19 cellular contexts compared by ENCODE assay signal in genomic region chr16:1651055-1651454, GRCh38. TPM values are rescaled to one million over a fixed set of nuclear protein-coding genes. Genes with fewer than 3 reads are reported as not detected.
DNase-seq lines count a peak whose midpoint lies in the region; ATAC-seq and TF ChIP-seq lines count a peak whose summit lies in the region.
"Had no signal": no experiment of that assay in that cellular context is flagged by ENCODE, and none has a peak within 500 bp of the region (broad histone marks: within the 10 kb centered on the region; RNA-seq: fewer than 3 reads in every experiment).

No MANE protein-coding gene starts in this region.

- no peaks in the 10 kb centered on the region for H3K79me1 ChIP-seq in trophoblast cell (ENCODE audit: low read length)

- H3K4ac ChIP-seq in trophoblast cell (ENCODE audit: low read depth, low read length) = no peak overlapping the region

- H3K27ac ChIP-seq in trophoblast cell (ENCODE audit: low read depth, low read length) = no peak overlapping the region
- H3K27ac ChIP-seq: cardiac muscle cell, SJCRH30, vagina had no signal

- H3K4me1 Mint-ChIP-seq in stimulated activated naive CD8-positive, alpha-beta T cell treated with anti-CD3 and anti-CD28 coated beads, Interleukin-15, Interleukin-2, amounts not matched to agents 100 ng/mL and 50 ng/mL, for 24 hours (ENCODE audit: low read depth) = peaks cover 18% of the 10 kb centered on the region
- H3K4me1 Mint-ChIP-seq in stimulated activated naive CD8-positive, alpha-beta T cell treated with anti-CD3 and anti-CD28 coated beads, Interleukin-15, amount 100 ng/mL, for 72 hours = peaks cover 14% of the 10 kb centered on the region
- no peaks in the 10 kb centered on the region for H3K4me1 Mint-ChIP-seq in glutamatergic neuron (ENCODE audit: low read depth, unreplicated experiment)

- peak overlapping the region; percentile 34 for H3K27ac Mint-ChIP-seq in stimulated activated naive CD8-positive, alpha-beta T cell treated with anti-CD3 and anti-CD28 coated beads, Interleukin-15, Interleukin-2, amounts not matched to agents 100 ng/mL and 50 ng/mL, for 24 hours
- H3K27ac Mint-ChIP-seq in stimulated activated naive CD8-positive, alpha-beta T cell treated with anti-CD3 and anti-CD28 coated beads, Interleukin-15, amount 100 ng/mL, for 72 hours = no peak overlapping the region
- peak overlapping the region; percentile 14 for H3K27ac Mint-ChIP-seq in glutamatergic neuron (ENCODE audit: unreplicated experiment)

- no peaks in the 10 kb centered on the region for H3K79me2 ChIP-seq in trophoblast cell (ENCODE audit: control insufficient read depth, insufficient read depth, low read length, poor library complexity)

- H4K8ac ChIP-seq in trophoblast cell (ENCODE audit: low read depth, low read length) = no peak overlapping the region

- H2BK5ac ChIP-seq in trophoblast cell (ENCODE audit: low read depth, low read length, poor library complexity) = no peak overlapping the region

- H3K36me3 Mint-ChIP-seq in stimulated activated naive CD8-positive, alpha-beta T cell treated with anti-CD3 and anti-CD28 coated beads, Interleukin-15, Interleukin-2, amounts not matched to agents 100 ng/mL and 50 ng/mL, for 24 hours (ENCODE audit: low read depth) = peaks cover 45% of the 10 kb centered on the region
- peaks cover 12% of the 10 kb centered on the region for H3K36me3 Mint-ChIP-seq in glutamatergic neuron (ENCODE audit: unreplicated experiment)

- no peak overlapping the region for H2AK5ac ChIP-seq in trophoblast cell (ENCODE audit: low read length)

- H3K18ac ChIP-seq in trophoblast cell (ENCODE audit: low read length) = no peak overlapping the region

- no peak for TF ChIP-seq CTCF in glutamatergic neuron (IDR thresholded peaks at IDR 0.05; ENCODE audit: partially characterized antibody, unreplicated experiment)

- no peak overlapping the region for H4K91ac ChIP-seq in trophoblast cell (ENCODE audit: low read depth, low read length)

- no peak for ATAC-seq in stimulated activated naive CD8-positive, alpha-beta T cell treated with anti-CD3 and anti-CD28 coated beads, Interleukin-15, amount 100 ng/mL, for 72 hours
- ATAC-seq: left lobe of liver had no signal

- H2BK120ac ChIP-seq in trophoblast cell (ENCODE audit: insufficient read depth, low read length, poor library complexity) = no peak overlapping the region

- H3K4me1 ChIP-seq in HAP-1 = no peaks in the 10 kb centered on the region
- no peaks in the 10 kb centered on the region for H3K4me1 ChIP-seq in trophoblast cell (ENCODE audit: control insufficient read depth in 1 of 2, insufficient read depth in 2 of 2, low read length in 2 of 2)

- H3K9me3 ChIP-seq in HAP-1 (no peaks in the 10 kb centered on the region), trophoblast cell (ENCODE audit: insufficient read depth, low read depth, low read length) (peaks cover 8% of the 10 kb centered on the region)
- H3K9me3 ChIP-seq: SJCRH30, vagina had no signal

- no CpG with 5 or more reads among the region's 9 CpGs for WGBS in trophoblast cell (ENCODE audit: extremely low coverage, insufficient coverage, insufficient read length)

- H2BK12ac ChIP-seq in trophoblast cell (ENCODE audit: low read length) = no peak overlapping the region

- no peaks in the 10 kb centered on the region for H3K9me3 Mint-ChIP-seq in stimulated activated naive CD8-positive, alpha-beta T cell treated with anti-CD3 and anti-CD28 coated beads, Interleukin-15, Interleukin-2, amounts not matched to agents 100 ng/mL and 50 ng/mL, for 24 hours
- no peaks in the 10 kb centered on the region for H3K9me3 Mint-ChIP-seq in stimulated activated naive CD8-positive, alpha-beta T cell treated with anti-CD3 and anti-CD28 coated beads, Interleukin-15, amount 100 ng/mL, for 72 hours
- H3K9me3 Mint-ChIP-seq in glutamatergic neuron (ENCODE audit: unreplicated experiment) = peaks cover 5% of the 10 kb centered on the region

- no peak overlapping the region for H2AFZ ChIP-seq in trophoblast cell (ENCODE audit: insufficient read depth, low read length, poor library complexity)

- H4K12ac ChIP-seq in trophoblast cell (ENCODE audit: low read depth, low read length) = no peak overlapping the region

- no peak overlapping the region for H3K9ac ChIP-seq in trophoblast cell (ENCODE audit: low read length)

- H3K4me3 ChIP-seq in HAP-1 (no peak overlapping the region), trophoblast cell (ENCODE audit: low read depth, low read length) (no peak overlapping the region)
- H3K4me3 ChIP-seq: cardiac muscle cell, SJCRH30, smooth muscle cell, vagina had no signal

- H3K4me3 Mint-ChIP-seq in stimulated activated naive CD8-positive, alpha-beta T cell treated with anti-CD3 and anti-CD28 coated beads, Interleukin-15, Interleukin-2, amounts not matched to agents 100 ng/mL and 50 ng/mL, for 24 hours = no peak overlapping the region
- no peak overlapping the region for H3K4me3 Mint-ChIP-seq in stimulated activated naive CD8-positive, alpha-beta T cell treated with anti-CD3 and anti-CD28 coated beads, Interleukin-15, amount 100 ng/mL, for 72 hours
- H3K4me3 Mint-ChIP-seq in glutamatergic neuron (ENCODE audit: unreplicated experiment) = no peak overlapping the region

- in situ Hi-C loops in HAP-1 (cut with MboI; ENCODE audit: low sequenced_read_pairs) = no loop called here

- no peak overlapping the region for H3K23ac ChIP-seq in trophoblast cell (ENCODE audit: low read length)

- H3K4me2 ChIP-seq in trophoblast cell (ENCODE audit: low read length) = no peak overlapping the region
- H3K4me2 ChIP-seq: smooth muscle cell had no signal

- H3K36me3 ChIP-seq in HAP-1 (replicated peaks) (peaks cover 46% of the 10 kb centered on the region), trophoblast cell (ENCODE audit: control insufficient read depth in 1 of 2, insufficient read depth in 2 of 2, low read length in 2 of 2) (peaks cover 48 to 58% of the 10 kb centered on the region in 2 experiments)

- no peak overlapping the region for H3K14ac ChIP-seq in trophoblast cell (ENCODE audit: low read length)

- no peaks in the 10 kb centered on the region for H3K27me3 Mint-ChIP-seq in stimulated activated naive CD8-positive, alpha-beta T cell treated with anti-CD3 and anti-CD28 coated beads, Interleukin-15, Interleukin-2, amounts not matched to agents 100 ng/mL and 50 ng/mL, for 24 hours
- H3K27me3 Mint-ChIP-seq in stimulated activated naive CD8-positive, alpha-beta T cell treated with anti-CD3 and anti-CD28 coated beads, Interleukin-15, amount 100 ng/mL, for 72 hours = no peaks in the 10 kb centered on the region
- peaks cover 11% of the 10 kb centered on the region for H3K27me3 Mint-ChIP-seq in glutamatergic neuron (ENCODE audit: unreplicated experiment)

- H3K27me3 ChIP-seq in HAP-1 (ENCODE audit: low read depth) (no peaks in the 10 kb centered on the region), trophoblast cell (ENCODE audit: insufficient read depth, low read length) (no peaks in the 10 kb centered on the region)
- H3K27me3 ChIP-seq: cardiac muscle cell, SJCRH30, vagina had no signal

- no peak for DNase-seq in stimulated activated naive CD8-positive, alpha-beta T cell treated with anti-CD3 and anti-CD28 coated beads, Interleukin-15, amount 100 ng/mL, for 72 hours
- peak; percentile 21 for DNase-seq in T1000 (lab: John Stamatoyannopoulos, UW)
- no peak for DNase-seq in glutamatergic neuron
- DNase-seq in HAP-1 (ENCODE audit: low spot score in 2 of 2) = no peak
- no peak for DNase-seq in NCI-H446 treated with DMSO at 0.1 percent for 48 hours (lab: John Stamatoyannopoulos, UW)
- no peak for DNase-seq in trophoblast cell
- DNase-seq in C1 segment of cervical spinal cord (lab: John Stamatoyannopoulos, UW) = no peak
- DNase-seq: activated gamma-delta T cell treated with Interleukin-2 at 50 U/mL for 16 hours; DMS153; effector memory CD4-positive, alpha-beta T cell; NCI-H1436; NCI-H345; SJCRH30; stimulated activated naive CD4-positive, alpha-beta T cell had no signal

RNA-seq across cellular contexts. Expression of gene JPT2, which starts 27.0 kb away (rescaled TPM):
- total RNA-seq in glutamatergic neuron (ENCODE audit: unreplicated experiment) = 72.9 TPM
- polyA plus RNA-seq in trophoblast cell (2013) = 156 and 161 TPM in 2 replicates

RNA-seq across cellular contexts. Expression of gene CRAMP1, which starts 38.9 kb away (rescaled TPM):
- total RNA-seq in glutamatergic neuron (ENCODE audit: unreplicated experiment) = 52.4 TPM
- polyA plus RNA-seq in trophoblast cell (2013) = 12.5 and 12.7 TPM in 2 replicates

RNA-seq across cellular contexts. Expression of gene IFT140, which starts 39.2 kb away (rescaled TPM):
- 33.4 TPM for total RNA-seq in glutamatergic neuron (ENCODE audit: unreplicated experiment)
- polyA plus RNA-seq in trophoblast cell (2013) = 8.5 and 9.0 TPM in 2 replicates

RNA-seq across cellular contexts. Expression of gene MAPK8IP3, which starts 54.9 kb away (rescaled TPM):
- 281 TPM for total RNA-seq in glutamatergic neuron (ENCODE audit: unreplicated experiment)
- 38.0 and 39.0 TPM in 2 replicates for polyA plus RNA-seq in trophoblast cell (2013)

Comparison
In these comparisons a context has a peak if more than half of its experiments do, and no peak if none do; other contexts are left out.
1. H3K27ac Mint-ChIP-seq: peak in stimulated activated naive CD8-positive, alpha-beta T cell treated with anti-CD3 and anti-CD28 coated beads, Interleukin-15, Interleukin-2, amounts not matched to agents 100 ng/mL and 50 ng/mL, for 24 hours (single experiment) and glutamatergic neuron (single experiment); none in stimulated activated naive CD8-positive, alpha-beta T cell treated with anti-CD3 and anti-CD28 coated beads, Interleukin-15, amount 100 ng/mL, for 72 hours (0 of 2).